Comparison of ENCODE assay signal across 27 cellular contexts in the genomic region with DNA sequence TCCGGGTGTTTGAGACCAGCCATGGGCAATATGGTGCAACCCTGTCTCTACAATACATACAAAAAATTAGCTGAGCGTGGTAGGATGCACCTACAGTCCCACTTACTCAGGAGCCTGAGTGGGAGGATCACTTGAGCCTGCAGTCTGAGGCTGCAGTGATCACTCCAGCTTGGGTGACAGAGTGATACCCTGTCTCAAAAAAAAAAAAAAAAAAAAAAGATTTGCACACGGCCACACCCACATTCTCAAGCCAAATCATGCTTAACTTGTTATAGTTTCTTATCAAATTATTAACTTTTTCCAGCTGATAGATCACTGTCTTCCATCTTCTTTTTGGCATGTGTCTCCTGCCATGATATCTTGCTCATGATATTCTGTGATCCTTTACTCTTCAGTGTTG.
"Had no signal": no experiment of that assay in that cellular context is flagged by ENCODE, and none has a peak within 500 bp of the region (broad histone marks: within the 10 kb centered on the region; RNA-seq: fewer than 3 reads in every experiment).

No MANE protein-coding gene starts in this region.

- H3K4me3 ChIP-seq: cardiac muscle cell had no signal

- DNase-seq: activated B cell treated with CpG ODN at 0.5 μM for 24 hours; activated CD4-positive, alpha-beta memory T cell treated with anti-CD3 and anti-CD28 coated beads for 36 hours; activated CD4-positive, alpha-beta T cell treated with anti-CD3 and anti-CD28 coated beads, Interleukin-2, amount 10 ng/mL, durations not matched to agents 7 days and 5 days; activated CD8-positive, alpha-beta memory T cell treated with anti-CD3 and anti-CD28 coated beads for 24 hours; activated gamma-delta T cell; activated naive CD4-positive, alpha-beta T cell treated with anti-CD3 and anti-CD28 coated beads for 36 hours; activated T-cell treated with anti-CD3 and anti-CD28 coated beads, Interleukin-2, amount 50 U/mL, for 48 hours; amygdala; Karpas-422; MM.1S; NCI-H1105; NCI-H1436 treated with DMSO at 0.1 percent for 48 hours; NCI-H187; NCI-H2081; NCI-H510A treated with DMSO at 0.1 percent for 48 hours; NCI-H69; PC-3; SIG-M5; T-cell; T-helper 2 cell; T1000 had no signal

- H3K36me3 Mint-ChIP-seq: activated CD4-positive, alpha-beta memory T cell treated with anti-CD3 and anti-CD28 coated beads for 36 hours; brain; T-cell had no signal

- H3K4me1 Mint-ChIP-seq: brain, T-cell had no signal

- H3K36me3 ChIP-seq: cardiac muscle cell had no signal

- FAIRE-seq: astrocyte, TTC549 had no signal

- H3K27me3 ChIP-seq: cardiac muscle cell had no signal

- H3K9me3 Mint-ChIP-seq: activated B cell treated with CpG ODN at 0.5 μM for 24 hours; activated CD4-positive, alpha-beta memory T cell treated with anti-CD3 and anti-CD28 coated beads for 36 hours; activated CD4-positive, alpha-beta T cell treated with anti-CD3 and anti-CD28 coated beads, Interleukin-2, amount 10 ng/mL, durations not matched to agents 7 days and 5 days; activated naive CD4-positive, alpha-beta T cell treated with anti-CD3 and anti-CD28 coated beads for 36 hours; activated T-helper 17 cell treated with anti-CD3 and anti-CD28 coated beads, Interleukin-2, amount 50 U/mL, for 72 hours; brain; T-cell had no signal

- H3K4me3 Mint-ChIP-seq: activated B cell treated with CpG ODN at 0.5 μM for 24 hours; activated CD4-positive, alpha-beta memory T cell treated with anti-CD3 and anti-CD28 coated beads for 36 hours; activated CD4-positive, alpha-beta T cell treated with anti-CD3 and anti-CD28 coated beads, Interleukin-2, amount 10 ng/mL, durations not matched to agents 7 days and 5 days; activated naive CD4-positive, alpha-beta T cell treated with anti-CD3 and anti-CD28 coated beads for 36 hours; activated naive CD8-positive, alpha-beta T cell; activated T-helper 17 cell treated with anti-CD3 and anti-CD28 coated beads, Interleukin-2, amount 50 U/mL, for 72 hours; brain; T-cell had no signal

- ATAC-seq: activated T-helper 17 cell treated with anti-CD3 and anti-CD28 coated beads, Interleukin-2, amount 50 U/mL, for 72 hours; PC-3; T-cell had no signal

- H3K27ac ChIP-seq: cardiac muscle cell had no signal

- H3K27me3 Mint-ChIP-seq: activated B cell treated with CpG ODN at 0.5 μM for 24 hours; activated CD4-positive, alpha-beta memory T cell treated with anti-CD3 and anti-CD28 coated beads for 36 hours; activated naive CD8-positive, alpha-beta T cell; activated T-helper 17 cell treated with anti-CD3 and anti-CD28 coated beads, Interleukin-2, amount 50 U/mL, for 72 hours; T-cell had no signal
